Comparison of ENCODE assay signal across 21 cellular contexts in genomic region chr13:102935896-102936321, GRCh38.
A peak's percentile ranks its signal among the peaks of the same experiment; 100 is the strongest.
DNase-seq lines count a peak whose midpoint lies in the region; ATAC-seq and TF ChIP-seq lines count a peak whose summit lies in the region.
"Had no signal": no experiment of that assay in that cellular context is flagged by ENCODE, and none has a peak within 500 bp of the region (broad histone marks: within the 10 kb centered on the region; RNA-seq: fewer than 3 reads in every experiment).

No MANE protein-coding gene starts in this region.

- peaks cover 9% of the 10 kb centered on the region for H3K9me3 Mint-ChIP-seq in mesothelial cell of epicardium
- H3K9me3 Mint-ChIP-seq: activated naive CD8-positive, alpha-beta T cell treated with anti-CD3 and anti-CD28 coated beads, Interleukin-2, amount 50 U/mL, for 24 hours; activated T-helper 17 cell treated with anti-CD3 and anti-CD28 coated beads, Interleukin-2, amount 50 U/mL, for 72 hours; H9; nephron; T-helper 2 cell treated with Interferon-gamma antibody and Interleukin-4, amounts not matched to agents 5 μg/mL and 100 μg/mL, for 36 hours had no signal

- no peak overlapping the region for H3K27ac Mint-ChIP-seq in mesothelial cell of epicardium
- H3K27ac Mint-ChIP-seq: activated naive CD8-positive, alpha-beta T cell treated with anti-CD3 and anti-CD28 coated beads, Interleukin-2, amount 50 U/mL, for 24 hours; activated T-helper 17 cell treated with anti-CD3 and anti-CD28 coated beads, Interleukin-2, amount 50 U/mL, for 72 hours; CD4-positive, CD25-positive, alpha-beta regulatory T cell; H9; progenitor cell of endocrine pancreas; T-helper 2 cell treated with Interferon-gamma antibody and Interleukin-4, amounts not matched to agents 5 μg/mL and 100 μg/mL, for 36 hours had no signal

- no peak for TF ChIP-seq POLR2A in GM18505 (IDR thresholded peaks at IDR 0.05; ENCODE audit: borderline replicate concordance, extremely low read depth, insufficient read depth, insufficient read length)

- TF ChIP-seq CTCF in mesothelial cell of epicardium (IDR thresholded peaks at IDR 0.05; ENCODE audit: unreplicated experiment): no peak

- H3K4me1 Mint-ChIP-seq in mesothelial cell of epicardium: no peaks in the 10 kb centered on the region
- H3K4me1 Mint-ChIP-seq: activated naive CD8-positive, alpha-beta T cell treated with anti-CD3 and anti-CD28 coated beads, Interleukin-2, amount 50 U/mL, for 24 hours; activated T-helper 17 cell treated with anti-CD3 and anti-CD28 coated beads, Interleukin-2, amount 50 U/mL, for 72 hours; CD4-positive, CD25-positive, alpha-beta regulatory T cell had no signal

- H3K27me3 Mint-ChIP-seq in mesothelial cell of epicardium (ENCODE audit: low read depth): no peaks in the 10 kb centered on the region
- H3K27me3 Mint-ChIP-seq: progenitor cell of endocrine pancreas had no signal

- no peak overlapping the region for H3K4me3 Mint-ChIP-seq in mesothelial cell of epicardium
- H3K4me3 Mint-ChIP-seq: activated naive CD8-positive, alpha-beta T cell treated with anti-CD3 and anti-CD28 coated beads, Interleukin-2, amount 50 U/mL, for 24 hours; activated T-helper 17 cell treated with anti-CD3 and anti-CD28 coated beads, Interleukin-2, amount 50 U/mL, for 72 hours; CD4-positive, CD25-positive, alpha-beta regulatory T cell; H9; nephron; T-helper 2 cell treated with Interferon-gamma antibody and Interleukin-4, amounts not matched to agents 5 μg/mL and 100 μg/mL, for 36 hours had no signal

- H3K36me3 Mint-ChIP-seq in mesothelial cell of epicardium: no peaks in the 10 kb centered on the region
- H3K36me3 Mint-ChIP-seq: CD4-positive, CD25-positive, alpha-beta regulatory T cell had no signal

- ATAC-seq in GM18505 (IDR thresholded peaks at IDR 0.05; ENCODE audit: unreplicated experiment): peak; percentile 69
- peak; percentile 66 for ATAC-seq in GM19351 (IDR thresholded peaks at IDR 0.05; ENCODE audit: unreplicated experiment)
- peak; percentile 53 for ATAC-seq in HG02798 (IDR thresholded peaks at IDR 0.05; ENCODE audit: poor library complexity, unreplicated experiment)
- ATAC-seq: activated naive CD8-positive, alpha-beta T cell treated with anti-CD3 and anti-CD28 coated beads, Interleukin-2, amount 50 U/mL, for 24 hours; activated T-helper 17 cell treated with anti-CD3 and anti-CD28 coated beads, Interleukin-2, amount 50 U/mL, for 72 hours; Panc1 had no signal

- DNase-seq in MV-4-11 (lab: John Stamatoyannopoulos, UW) (peak; percentile 34), AG20443 (ENCODE audit: low spot score) (no peak), NCI-H1436 treated with DMSO at 0.1 percent for 48 hours (lab: John Stamatoyannopoulos, UW) (no peak), mesothelial cell of epicardium (ENCODE audit: low spot score in 2 of 2, unreplicated experiment in 2 of 2) (no peak)
- no peak for DNase-seq in stimulated activated CD4-positive, alpha-beta T cell treated with anti-CD3 and anti-CD28 coated beads, Interleukin-2, amount 100 ng/mL, for 24 hours
- DNase-seq: activated CD4-positive, CD25-positive, alpha-beta regulatory T cell; activated naive CD8-positive, alpha-beta T cell treated with anti-CD3 and anti-CD28 coated beads, Interleukin-2, amount 50 U/mL, for 24 hours; CD4-positive, CD25-positive, alpha-beta regulatory T cell; DMS153; H9; NCI-H2081; NCI-H526 treated with DMSO at 0.1 percent for 48 hours; stimulated activated CD4-positive, alpha-beta T cell treated with anti-CD3 and anti-CD28 coated beads, Interleukin-4, amount 100 ng/mL, for 24 hours had no signal
